ENCODE assay signal across 21 cellular contexts in the genomic region with DNA sequence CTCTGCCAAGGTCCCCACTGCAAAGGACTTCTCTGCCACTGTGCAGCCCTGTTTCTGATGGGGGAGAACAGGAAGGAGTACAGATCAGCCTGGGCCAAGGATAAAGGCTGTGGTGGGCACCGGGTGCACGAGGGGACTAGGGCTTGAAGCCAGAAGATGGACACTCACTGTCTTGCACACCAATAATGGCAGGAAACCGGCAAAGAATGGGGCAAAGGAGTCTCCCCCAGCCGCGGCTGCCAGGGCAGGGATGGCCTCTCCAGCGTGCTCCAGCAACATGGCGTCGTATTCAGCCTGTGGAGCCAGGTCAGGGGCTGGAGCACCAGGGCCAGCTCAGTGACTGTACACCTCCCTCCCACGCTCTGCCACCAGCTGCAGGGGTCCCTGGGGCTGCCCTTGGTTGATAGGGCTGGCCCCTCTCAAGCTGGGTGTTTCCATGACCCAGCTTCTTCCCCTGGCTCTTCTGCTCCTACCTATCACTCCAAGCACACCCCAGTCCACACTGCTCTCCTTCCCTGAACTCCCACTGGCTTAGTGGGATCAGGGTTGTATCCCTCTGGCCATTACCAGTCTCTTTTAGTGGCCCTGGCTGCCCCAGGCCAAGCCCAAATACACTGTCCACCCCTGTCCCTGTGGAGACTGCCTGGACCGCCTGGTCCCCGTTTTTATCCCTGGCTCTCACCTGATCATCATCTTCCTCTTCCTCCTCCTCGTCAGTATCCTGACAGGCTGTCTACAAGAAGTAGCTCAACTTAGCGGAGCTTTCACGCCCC. TPM values are rescaled to one million over a fixed set of nuclear protein-coding genes. Genes with fewer than 3 reads are reported as not detected.
DNase-seq lines count a peak whose midpoint lies in the region; ATAC-seq, FAIRE-seq and TF ChIP-seq lines count a peak whose summit lies in the region.
"Had no signal": no experiment of that assay in that cellular context is flagged by ENCODE, and none has a peak within 500 bp of the region (broad histone marks: within the 10 kb centered on the region; RNA-seq: fewer than 3 reads in every experiment).

No MANE protein-coding gene starts in this region.

- no peak overlapping the region for H3K4me3 Mint-ChIP-seq in activated CD4-positive, alpha-beta T cell treated with anti-CD3 and anti-CD28 coated beads, Interleukin-2, amount 10 ng/mL, durations not matched to agents 7 days and 5 days
- H3K4me3 Mint-ChIP-seq in astrocyte (ENCODE audit: unreplicated experiment), result peak overlapping the region; percentile 17
- peak overlapping the region; percentile 51 for H3K4me3 Mint-ChIP-seq in neural crest cell
- no peak overlapping the region; a peak in 1 of 5 replicates for H3K4me3 Mint-ChIP-seq in H9

- peak overlapping the region; percentile 28 for H3K27ac Mint-ChIP-seq in activated CD4-positive, alpha-beta T cell treated with anti-CD3 and anti-CD28 coated beads, Interleukin-2, amount 10 ng/mL, durations not matched to agents 7 days and 5 days
- H3K27ac Mint-ChIP-seq in astrocyte (ENCODE audit: unreplicated experiment) (peak overlapping the region; percentile 82), neural crest cell (ENCODE audit: unreplicated experiment) (no peak overlapping the region), H9 (peak overlapping the region in 1 of 3 experiments; percentile 16; a peak in 1 of 7 replicates)
- H3K27ac Mint-ChIP-seq: activated T-helper 2 cell treated with anti-CD3 and anti-CD28 coated beads, Interferon-gamma antibody, Interleukin-2, Interleukin-4, amounts not matched to agents 10 μg/mL and 5 μg/mL and 100 μg/mL, durations not matched to agents 14 hours and 24 hours and 36 hours had no signal

- no peak for FAIRE-seq in astrocyte (lab: Jason Lieb, UNC)
- FAIRE-seq: GM19239, keratinocyte, RCC 7860 had no signal

- no peak overlapping the region for H4K8ac ChIP-seq in H9 (replicated peaks; ENCODE audit: insufficient read length, low read depth, low read length)

- intact Hi-C loops in prostate gland (cut with DNase I), result no loop called here

- peaks cover 9% of the 10 kb centered on the region; the same call in 1 of the 2 replicates for H3K79me2 ChIP-seq in DND-41 (ENCODE audit: insufficient read depth, low read length)
- H3K79me2 ChIP-seq in astrocyte (ENCODE audit: insufficient read depth, low read length), result peaks cover 16% of the 10 kb centered on the region
- no peaks in the 10 kb centered on the region for H3K79me2 ChIP-seq in H9 (ENCODE audit: insufficient read depth, low read length)

- H3K9me3 ChIP-seq in DND-41 (ENCODE audit: insufficient read depth, low read length, severe bottlenecking) (no peaks in the 10 kb centered on the region), astrocyte (ENCODE audit: insufficient read depth, low read depth, low read length) (no peaks in the 10 kb centered on the region), prostate gland (no peaks in the 10 kb centered on the region), H9 (ENCODE audit: control insufficient read depth, low read depth, low read length) (no peaks in the 10 kb centered on the region)
- H3K9me3 ChIP-seq: thyroid gland had no signal

- ATAC-seq in DND-41 (ENCODE audit: insufficient read depth, low read depth), result 0 out of 3 replicates have a peak, but pooled peaks have one; percentile 8
- ATAC-seq in SK-N-SH treated with all-trans-retinoic acid at 6 μM for 48 hours, result no peak

- H3K4me1 ChIP-seq in DND-41 (ENCODE audit: insufficient read depth, low read length) (peaks cover 8% of the 10 kb centered on the region), astrocyte (ENCODE audit: insufficient read depth, low read length) (peaks cover 10% of the 10 kb centered on the region), prostate gland (replicated peaks) (peaks cover 3% of the 10 kb centered on the region), H9 (ENCODE audit: insufficient read depth, low read length) (no peaks in the 10 kb centered on the region)

- H2BK5ac ChIP-seq in H9 (ENCODE audit: insufficient read length, low read length), result no peak overlapping the region

- H3K36me3 Mint-ChIP-seq in activated CD4-positive, alpha-beta T cell treated with anti-CD3 and anti-CD28 coated beads, Interleukin-2, amount 10 ng/mL, durations not matched to agents 7 days and 5 days (ENCODE audit: low read depth), result peaks cover 45% of the 10 kb centered on the region
- H3K36me3 Mint-ChIP-seq in astrocyte (ENCODE audit: low read depth, unreplicated experiment) (peaks cover 13% of the 10 kb centered on the region), neural crest cell (ENCODE audit: low read depth) (peaks cover 6% of the 10 kb centered on the region), H9 (ENCODE audit: insufficient read depth in 1 of 3, low read depth in 3 of 3) (peaks cover 44 to 95% (median 79%) of the 10 kb centered on the region in 3 experiments)

- no peak for DNase-seq in activated CD4-positive, alpha-beta T cell treated with anti-CD3 and anti-CD28 coated beads, Interleukin-2, amount 10 ng/mL, durations not matched to agents 7 days and 5 days
- DNase-seq in activated CD4-positive, alpha-beta T cell treated with anti-CD3 and anti-CD28 coated beads for 1 hour, result no peak
- DNase-seq in DND-41 (no peak), astrocyte (ENCODE audit: low read depth) (no peak), neural crest cell (ENCODE audit: low read depth, low spot score) (no peak), prostate gland (ENCODE audit: low spot score) (no peak), H9 (no peak)
- DNase-seq: cortex of kidney, H7, mammary epithelial cell, naive B cell, NCI-H1694 treated with DMSO at 0.1 percent for 48 hours, NCI-H345, thyroid gland had no signal

- H3K4me2 ChIP-seq in DND-41 (ENCODE audit: insufficient read depth, low read length) (no peak overlapping the region), astrocyte (ENCODE audit: low read length) (no peak overlapping the region), H9 (ENCODE audit: insufficient read depth, insufficient read length, low read length) (no peak overlapping the region)
- H3K4me2 ChIP-seq: hepatocyte had no signal

- H3K18ac ChIP-seq in H9 (ENCODE audit: insufficient read length, low read depth, low read length), result no peak overlapping the region

- H3K27me3 Mint-ChIP-seq in activated CD4-positive, alpha-beta T cell treated with anti-CD3 and anti-CD28 coated beads, Interleukin-2, amount 10 ng/mL, durations not matched to agents 7 days and 5 days, result no peaks in the 10 kb centered on the region
- H3K27me3 Mint-ChIP-seq in astrocyte (ENCODE audit: low read depth, unreplicated experiment) (no peaks in the 10 kb centered on the region), neural crest cell (ENCODE audit: low read depth) (peaks cover 2% of the 10 kb centered on the region), H9 (ENCODE audit: low read depth) (no peaks in the 10 kb centered on the region; the same call in 1 of the 2 replicates)
- H3K27me3 Mint-ChIP-seq: naive B cell had no signal

- no peak overlapping the region for H3T11ph ChIP-seq in H9 (ENCODE audit: low read length)

- H3K9me3 Mint-ChIP-seq in activated CD4-positive, alpha-beta T cell treated with anti-CD3 and anti-CD28 coated beads, Interleukin-2, amount 10 ng/mL, durations not matched to agents 7 days and 5 days, result no peaks in the 10 kb centered on the region
- no peaks in the 10 kb centered on the region for H3K9me3 Mint-ChIP-seq in astrocyte (ENCODE audit: unreplicated experiment)
- H3K9me3 Mint-ChIP-seq in neural crest cell, result no peaks in the 10 kb centered on the region
- no peaks in the 10 kb centered on the region for H3K9me3 Mint-ChIP-seq in H9
- H3K9me3 Mint-ChIP-seq: activated T-helper 2 cell treated with anti-CD3 and anti-CD28 coated beads, Interferon-gamma antibody, Interleukin-2, Interleukin-4, amounts not matched to agents 10 μg/mL and 5 μg/mL and 100 μg/mL, durations not matched to agents 14 hours and 24 hours and 36 hours; naive B cell had no signal

- no peak overlapping the region for H3K4ac ChIP-seq in H9 (ENCODE audit: low read depth, low read length)

- no peaks in the 10 kb centered on the region for H3K27me3 ChIP-seq in DND-41 (ENCODE audit: insufficient read depth, low read length, poor library complexity)
- H3K27me3 ChIP-seq in astrocyte (ENCODE audit: insufficient read depth, low read length), result no peaks in the 10 kb centered on the region
- no peaks in the 10 kb centered on the region for H3K27me3 ChIP-seq in prostate gland (replicated peaks; ENCODE audit: insufficient read depth)
- no peaks in the 10 kb centered on the region for H3K27me3 ChIP-seq in H9 (ENCODE audit: insufficient read depth, low read length)
- H3K27me3 ChIP-seq: hepatocyte, thyroid gland had no signal

- H3K23ac ChIP-seq in H9 (ENCODE audit: insufficient read length, low read depth, low read length), result no peak overlapping the region

- no peak overlapping the region for H2BK120ac ChIP-seq in H9 (ENCODE audit: low read depth, low read length, poor library complexity, severe bottlenecking)

- no peak overlapping the region for H3K27ac ChIP-seq in DND-41 (ENCODE audit: low read length)
- no peak overlapping the region for H3K27ac ChIP-seq in astrocyte (ENCODE audit: low read depth, low read length)
- no peak overlapping the region for H3K27ac ChIP-seq in prostate gland
- H3K27ac ChIP-seq in H9 (ENCODE audit: insufficient read length, low read depth, low read length), result no peak overlapping the region
- H3K27ac ChIP-seq: C4-2B, hepatocyte, thyroid gland had no signal

- H4K20me1 ChIP-seq in DND-41 (ENCODE audit: insufficient read depth, low read length) (peaks cover 23% of the 10 kb centered on the region; the same call in 1 of the 2 replicates), astrocyte (ENCODE audit: insufficient read depth, low read length) (peaks cover 49% of the 10 kb centered on the region), H9 (ENCODE audit: control insufficient read depth, insufficient read depth, insufficient read length) (no peaks in the 10 kb centered on the region)

- no peak overlapping the region for H3K4me3 ChIP-seq in DND-41 (ENCODE audit: low read depth in 1 of 2, low read length in 2 of 2)
- no peak overlapping the region for H3K4me3 ChIP-seq in astrocyte (ENCODE audit: insufficient read depth, low read depth, low read length)
- H3K4me3 ChIP-seq in prostate gland, result no peak overlapping the region
- H3K4me3 ChIP-seq: hepatocyte, thyroid gland had no signal

- no peak overlapping the region for H4K5ac ChIP-seq in H9 (ENCODE audit: insufficient read length, low read depth, low read length)

- CTCF ChIA-PET in activated CD4-positive, alpha-beta T cell treated with anti-CD3 and anti-CD28 coated beads, Interleukin-2, amount 10 ng/mL, durations not matched to agents 7 days and 5 days (lab: Charles Lee), result interaction anchor here (0.7 to 4.9 kb wide), 4 partner anchors 12 to 198 kb away, joined by 3 to 38 read pairs (median 4); a partner anchor contains a TSS

- TF ChIP-seq POLR2A in prostate gland (IDR thresholded peaks at IDR 0.05), result no peak

- POLR2A ChIA-PET in activated CD4-positive, alpha-beta T cell treated with anti-CD3 and anti-CD28 coated beads, Interleukin-2, amount 10 ng/mL, durations not matched to agents 7 days and 5 days (lab: Charles Lee), result no interaction called here

- no peak overlapping the region for H2BK15ac ChIP-seq in H9 (ENCODE audit: low read depth, low read length)

- H3K36me3 ChIP-seq in DND-41 (ENCODE audit: insufficient read depth, low read length) (peaks cover 89% of the 10 kb centered on the region), astrocyte (ENCODE audit: insufficient read depth, low read length) (peaks cover 36% of the 10 kb centered on the region), prostate gland (peaks cover 0 to 26% of the 10 kb centered on the region in 2 donors)

- H4K91ac ChIP-seq in H9 (ENCODE audit: insufficient read length, low read depth, low read length), result no peak overlapping the region

- no peak overlapping the region for H2AFZ ChIP-seq in DND-41 (ENCODE audit: low read depth, low read length)
- no peak overlapping the region for H2AFZ ChIP-seq in astrocyte (ENCODE audit: low read depth, low read length)
- H2AFZ ChIP-seq in H9 (ENCODE audit: low read length), result no peak overlapping the region
- H2AFZ ChIP-seq: hepatocyte had no signal

- peaks cover 1% of the 10 kb centered on the region for H3K79me1 ChIP-seq in H9 (ENCODE audit: insufficient read depth, low read depth, low read length, poor library complexity, severe bottlenecking)

- H3K9ac ChIP-seq in DND-41 (ENCODE audit: low read depth, low read length) (no peak overlapping the region), astrocyte (ENCODE audit: low read length) (no peak overlapping the region), H9 (ENCODE audit: extremely low read depth, insufficient read length, low read length) (no peak overlapping the region)

- no peak overlapping the region for H2BK20ac ChIP-seq in H9 (ENCODE audit: low read depth, low read length, poor library complexity, severe bottlenecking)

- no peak overlapping the region for H3K56ac ChIP-seq in H9 (ENCODE audit: insufficient read length, low read depth, low read length)

- no peaks in the 10 kb centered on the region for H3K23me2 ChIP-seq in H9 (ENCODE audit: insufficient read length, low read depth, low read length, poor library complexity, severe bottlenecking)

- H3K4me1 Mint-ChIP-seq in activated CD4-positive, alpha-beta T cell treated with anti-CD3 and anti-CD28 coated beads, Interleukin-2, amount 10 ng/mL, durations not matched to agents 7 days and 5 days, result peaks cover 13% of the 10 kb centered on the region
- peaks cover 11% of the 10 kb centered on the region for H3K4me1 Mint-ChIP-seq in astrocyte (ENCODE audit: low read depth, unreplicated experiment)
- H3K4me1 Mint-ChIP-seq in neural crest cell, result peaks cover 7% of the 10 kb centered on the region
- H3K4me1 Mint-ChIP-seq in H9, result peaks cover 0 to 3% of the 10 kb centered on the region in 2 experiments; a peak in 1 of 4 replicates

- TF ChIP-seq CTCF in DND-41 (IDR thresholded peaks at IDR 0.05; ENCODE audit: borderline replicate concordance, extremely low read depth, low read length, poor library complexity, severe bottlenecking), result no peak
- no peak for TF ChIP-seq CTCF in astrocyte (IDR thresholded peaks at IDR 0.05; ENCODE audit: insufficient read depth, low read depth, low read length)
- no peak for TF ChIP-seq CTCF in neural crest cell (conservative IDR thresholded peaks at IDR 0.05)
- no peak for TF ChIP-seq CTCF in prostate gland (IDR thresholded peaks at IDR 0.05)
- no peak for TF ChIP-seq CTCF in H9 (conservative IDR thresholded peaks at IDR 0.05)

- WGBS in prostate gland, result 82% methylated on average over 13 of the region's 14 CpGs
- WGBS in H9 (ENCODE audit: extremely low coverage, insufficient read length, low lambda C conversion rate), result no CpG with 5 or more reads among the region's 14 CpGs

- H2AK5ac ChIP-seq in H9 (ENCODE audit: insufficient read length, low read length), result no peak overlapping the region

- no peak overlapping the region for H3K14ac ChIP-seq in H9 (ENCODE audit: insufficient read depth, low read length)

- H2BK12ac ChIP-seq in H9 (ENCODE audit: insufficient read length, low read depth, low read length), result no peak overlapping the region

RNA-seq across cellular contexts. Expression of a gene that starts 6.3 kb away (rescaled TPM):
- total RNA-seq in activated CD4-positive, alpha-beta T cell treated with anti-CD3 and anti-CD28 coated beads, Interleukin-2, amount 10 ng/mL, durations not matched to agents 7 days and 5 days, result 10 to 100 TPM; 45.3 to 48.7 TPM
- 46.1 and 53.3 TPM in 2 replicates for total RNA-seq in astrocyte
- 88.3 and 88.7 TPM in 2 replicates for total RNA-seq in neural crest cell
- total RNA-seq in prostate gland, result 10 to 100 TPM; 42.6 to 44.5 TPM
- 114 and 116 TPM in 2 replicates for total RNA-seq in H9 (2021)

RNA-seq across cellular contexts. Expression of a gene that starts 10.4 kb away (rescaled TPM):
- total RNA-seq in activated CD4-positive, alpha-beta T cell treated with anti-CD3 and anti-CD28 coated beads, Interleukin-2, amount 10 ng/mL, durations not matched to agents 7 days and 5 days, result 10 to 100 TPM; 52.8 to 61.0 TPM
- total RNA-seq in astrocyte, result 33.5 and 46.4 TPM in 2 replicates
- 160 and 163 TPM in 2 replicates for total RNA-seq in neural crest cell
- total RNA-seq in prostate gland, result 10 to 100 TPM in 1 of 2 donors, 1 to 10 TPM in 1; 5.6 to 25.4 TPM
- total RNA-seq in H9 (2021), result 58.0 and 58.5 TPM in 2 replicates

RNA-seq across cellular contexts. Expression of a gene that starts 12.9 kb away (rescaled TPM):
- 10 to 100 TPM; 28.6 to 33.2 TPM for total RNA-seq in activated CD4-positive, alpha-beta T cell treated with anti-CD3 and anti-CD28 coated beads, Interleukin-2, amount 10 ng/mL, durations not matched to agents 7 days and 5 days
- total RNA-seq in astrocyte (59.3 and 62.9 TPM in 2 replicates), neural crest cell (45.6 and 47.4 TPM in 2 replicates), prostate gland (100 to 1,000 TPM in 1 of 2 donors, 10 to 100 TPM in 1; 68.9 to 113 TPM), H9 (2021) (31.6 and 31.8 TPM in 2 replicates)

RNA-seq across cellular contexts. Expression of a gene that starts 21.2 kb away (rescaled TPM):
- total RNA-seq in activated CD4-positive, alpha-beta T cell treated with anti-CD3 and anti-CD28 coated beads, Interleukin-2, amount 10 ng/mL, durations not matched to agents 7 days and 5 days, result 100 to 1,000 TPM; 285 to 286 TPM
- total RNA-seq in astrocyte (76.0 and 89.4 TPM in 2 replicates), neural crest cell (22.9 and 23.0 TPM in 2 replicates), prostate gland (10 to 100 TPM; 61.5 to 82.9 TPM), H9 (2021) (20.9 and 27.6 TPM in 2 replicates)

RNA-seq across cellular contexts. Expression of a gene that starts 23.2 kb away (rescaled TPM):
- under 1 TPM; 0.52 to 0.60 TPM for total RNA-seq in activated CD4-positive, alpha-beta T cell treated with anti-CD3 and anti-CD28 coated beads, Interleukin-2, amount 10 ng/mL, durations not matched to agents 7 days and 5 days
- total RNA-seq in astrocyte (0.22 and 0.34 TPM in 2 replicates), neural crest cell (0.47 and 0.48 TPM in 2 replicates), prostate gland (1 to 10 TPM in 1 of 2 donors, not detected in 1; 1.2 TPM), H9 (2021) (not detected in 2 replicates)
- total RNA-seq: H7, hepatocyte, thyroid gland had no signal

Comparison
In these comparisons a context has a peak if more than half of its experiments do, and no peak if none do; other contexts are left out.
1. H3K4me3 Mint-ChIP-seq: peak in astrocyte (single experiment) and neural crest cell (single experiment); none in activated CD4-positive, alpha-beta T cell treated with anti-CD3 and anti-CD28 coated beads, Interleukin-2, amount 10 ng/mL, durations not matched to agents 7 days and 5 days (single experiment) and H9 (0 of 2).